8 cellular contexts compared by ENCODE assay signal in genomic region chr17:41812176-41813038, GRCh38. TPM values are rescaled to one million over a fixed set of nuclear protein-coding genes. Genes with fewer than 3 reads are reported as not detected.
DNase-seq lines count a peak whose midpoint lies in the region; ATAC-seq and TF ChIP-seq lines count a peak whose summit lies in the region.

TSS of gene FKBP10 (plus strand) at chr17:41813004. CDS start at chr17:41813035, 31 bp downstream.

- peaks cover 2% of the 10 kb centered on the region for H3K27me3 Mint-ChIP-seq in activated CD4-positive, alpha-beta memory T cell treated with anti-CD3 and anti-CD28 coated beads for 36 hours
- peaks cover 12% of the 10 kb centered on the region for H3K27me3 Mint-ChIP-seq in endodermal cell (ENCODE audit: insufficient read depth)

- no peaks in the 10 kb centered on the region for H3K36me3 Mint-ChIP-seq in activated CD4-positive, alpha-beta memory T cell treated with anti-CD3 and anti-CD28 coated beads for 36 hours
- H3K36me3 Mint-ChIP-seq in endodermal cell (ENCODE audit: low read depth): peaks cover 10% of the 10 kb centered on the region

- H3K27me3 ChIP-seq in endodermal cell (ENCODE audit: control insufficient read depth, insufficient read depth, low read length, poor library complexity, severe bottlenecking) (no peaks in the 10 kb centered on the region), lung (ENCODE audit: control insufficient read depth, insufficient read depth) (no peaks in the 10 kb centered on the region)

- CTCF ChIA-PET in AG04449 (lab: Yijun Ruan, JAX): interaction anchor here (0.9 to 6.1 kb wide), 16 partner anchors 11 to 123 kb away, joined by 3 to 105 read pairs (median 5); partner anchors contain the start of gene KLHL11
- CTCF ChIA-PET in activated CD4-positive, alpha-beta memory T cell treated with anti-CD3 and anti-CD28 coated beads for 36 hours (lab: Charles Lee): interaction anchor here (0.7 to 3.1 kb wide), 17 partner anchors 7 to 208 kb away, joined by 3 to 27 read pairs (median 5); partner anchors contain the start of genes EIF1, JUP, NKIRAS2 and ODAD4

- DNase-seq in AG04449 (ENCODE audit: low read depth, low spot score) (no peak), NCI-H2196 (lab: John Stamatoyannopoulos, UW; ENCODE audit: unreplicated experiment) (peak; percentile 49), endodermal cell (peak; percentile 96), lung (ENCODE audit: low spot score) (no peak)
- DNase-seq in activated CD4-positive, alpha-beta memory T cell treated with anti-CD3 and anti-CD28 coated beads for 36 hours: peak; percentile 41
- peak; percentile 5 to 25 for DNase-seq in stimulated activated CD8-positive, alpha-beta memory T cell treated with anti-CD3 and anti-CD28 coated beads, Interleukin-4, amount 100 ng/mL, for 4 hours (ENCODE audit: low read depth in 2 of 2, low spot score in 1 of 2)

- POLR2A ChIA-PET in AG04449 (lab: Yijun Ruan, JAX): interaction anchor here (0.6 to 2.2 kb wide), 10 partner anchors 10 to 508 kb away, joined by 3 to 8 read pairs (median 4); partner anchors contain the start of genes ACLY and KLHL11
- POLR2A ChIA-PET in activated CD4-positive, alpha-beta memory T cell treated with anti-CD3 and anti-CD28 coated beads for 36 hours (lab: Charles Lee): interaction anchor here (1.1 to 2.0 kb wide), 3 partner anchors 26 to 147 kb away, joined by 3 to 7 read pairs (median 4); partner anchors contain the start of gene EIF1

- intact Hi-C loops in activated CD4-positive, alpha-beta memory T cell treated with anti-CD3 and anti-CD28 coated beads for 36 hours (cut with micrococcal nuclease): no loop called here

- H3K4me1 ChIP-seq in endodermal cell (ENCODE audit: control insufficient read depth, insufficient read depth, low read length) (no peaks in the 10 kb centered on the region), lung (ENCODE audit: control insufficient read depth in 2 of 2, insufficient read depth in 2 of 2, low read length in 2 of 2) (peaks cover 0 to 14% of the 10 kb centered on the region in 2 donors)

- no peaks in the 10 kb centered on the region for H3K9me3 Mint-ChIP-seq in activated CD4-positive, alpha-beta memory T cell treated with anti-CD3 and anti-CD28 coated beads for 36 hours
- H3K9me3 Mint-ChIP-seq in endodermal cell: no peaks in the 10 kb centered on the region

- H3K27ac ChIP-seq in endodermal cell (ENCODE audit: low read depth, low read length) (peak within 1 kb of the TSS; percentile 83), lung (ENCODE audit: low read depth in 1 of 2, low read length in 1 of 2) (peak within 1 kb of the TSS in 1 of 2 donors; percentile 64)

- TF ChIP-seq CTCF in AG04449 (IDR thresholded peaks at IDR 0.05; ENCODE audit: insufficient read depth, low read length, missing control alignments) (no peak), endodermal cell (conservative IDR thresholded peaks at IDR 0.05) (no peak), lung (IDR thresholded peaks at IDR 0.05; ENCODE audit: control extremely low read depth, extremely low read depth) (no peak)

- H3K4me3 Mint-ChIP-seq in activated CD4-positive, alpha-beta memory T cell treated with anti-CD3 and anti-CD28 coated beads for 36 hours: peak within 1 kb of the TSS; percentile 82
- peak within 1 kb of the TSS; percentile 79 for H3K4me3 Mint-ChIP-seq in endodermal cell

- 0% methylated on average over 16 to 36 of the region's 39 CpGs for WGBS in endodermal cell (ENCODE audit: insufficient coverage in 1 of 2, insufficient read length in 1 of 2), 2 experiments
- WGBS in lung, 2 donors: 2% methylated on average over 37 to 39 of the region's 39 CpGs

- peak within 1 kb of the TSS; percentile 62 for H3K9ac ChIP-seq in endodermal cell (ENCODE audit: extremely low read depth, low read length, poor library complexity, severe bottlenecking)

- H3K4me1 Mint-ChIP-seq in activated CD4-positive, alpha-beta memory T cell treated with anti-CD3 and anti-CD28 coated beads for 36 hours (ENCODE audit: low read depth): peaks cover 17% of the 10 kb centered on the region
- peaks cover 13% of the 10 kb centered on the region for H3K4me1 Mint-ChIP-seq in endodermal cell

- ATAC-seq in GM19351 (IDR thresholded peaks at IDR 0.05; ENCODE audit: unreplicated experiment) (peak; percentile 27), lung (ENCODE audit: insufficient read depth, low FRiP score) (peak; percentile 49), GM18498 (IDR thresholded peaks at IDR 0.05; ENCODE audit: unreplicated experiment) (no peak)

- peak within 1 kb of the TSS; percentile 30 for H3K27ac Mint-ChIP-seq in activated CD4-positive, alpha-beta memory T cell treated with anti-CD3 and anti-CD28 coated beads for 36 hours
- peak within 1 kb of the TSS; percentile 88 for H3K27ac Mint-ChIP-seq in endodermal cell

- H3K9me3 ChIP-seq in endodermal cell (ENCODE audit: control insufficient read depth, low read length) (no peaks in the 10 kb centered on the region), lung (ENCODE audit: control insufficient read depth in 2 of 2, insufficient read depth in 1 of 2, low read length in 1 of 2) (no peaks in the 10 kb centered on the region)

- H3K36me3 ChIP-seq in endodermal cell (ENCODE audit: control insufficient read depth, insufficient read depth, low read length): peaks cover 7% of the 10 kb centered on the region
- H3K36me3 ChIP-seq in lung (ENCODE audit: control insufficient read depth in 2 of 2, insufficient read depth in 2 of 2, low read length in 2 of 2): no peaks in the 10 kb centered on the region

- H3K4me3 ChIP-seq in AG04449 (ENCODE audit: low read depth, low read length) (peak within 1 kb of the TSS; percentile 87), endodermal cell (ENCODE audit: low read length) (peak within 1 kb of the TSS; percentile 87), lung (peak within 1 kb of the TSS; percentile 79)

RNA-seq across cellular contexts. Expression of gene FKBP10, which starts in this region (rescaled TPM):
- 1 to 10 TPM in 1 of 2 experiments, under 1 TPM in 1; 0.76 to 1.4 TPM for total RNA-seq in activated CD4-positive, alpha-beta memory T cell treated with anti-CD3 and anti-CD28 coated beads for 36 hours
- total RNA-seq in endodermal cell (100 to 1,000 TPM; 179 to 291 TPM), lung (10 to 100 TPM; 53.2 to 64.4 TPM)
- polyA plus RNA-seq in endodermal cell (2013, experiment 1 of 2): 230 TPM
- 211 TPM for polyA plus RNA-seq in endodermal cell (2013, experiment 2 of 2)
- polyA plus RNA-seq in lung: 10 to 100 TPM; 32.6 to 43.3 TPM

Comparison
In these comparisons a context has a peak if more than half of its experiments do, and no peak if none do; other contexts are left out.
1. RNA of gene FKBP10 (total RNA-seq): 179 to 291 TPM in endodermal cell and 53.2 to 64.4 TPM in lung; 0.76 to 1.4 TPM in activated CD4-positive, alpha-beta memory T cell treated with anti-CD3 and anti-CD28 coated beads for 36 hours; every median in the first group is over 10 times any median in the second.
2. DNase-seq: peak in NCI-H2196 (single experiment), activated CD4-positive, alpha-beta memory T cell treated with anti-CD3 and anti-CD28 coated beads for 36 hours (single experiment), endodermal cell (single experiment) and stimulated activated CD8-positive, alpha-beta memory T cell treated with anti-CD3 and anti-CD28 coated beads, Interleukin-4, amount 100 ng/mL, for 4 hours (2 of 2); none in AG04449 (single experiment) and lung (single experiment).
3. Peak in every context shown above with its lines, with median percentiles within 50 percentile points of each other: H3K4me3 ChIP-seq.